Comparison of ENCODE assay signal across 27 cellular contexts in the genomic region with DNA sequence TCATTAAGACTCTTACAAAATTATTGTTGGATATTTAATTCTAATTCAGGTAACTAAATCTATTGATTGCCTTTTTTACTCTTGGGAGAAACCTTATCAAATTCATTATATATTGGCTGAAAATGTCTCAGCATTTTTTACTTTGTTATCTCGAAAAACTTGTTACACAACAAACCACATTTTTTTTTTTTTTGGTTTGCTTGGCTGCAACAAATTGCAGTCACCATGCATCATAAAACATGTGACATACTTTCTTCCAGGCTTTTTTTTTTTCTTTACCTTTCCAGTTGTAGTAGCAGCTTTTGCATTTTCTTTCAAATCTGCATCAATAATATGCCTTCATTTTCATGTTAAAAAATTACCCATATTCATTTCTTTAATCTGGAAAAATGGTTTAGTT.
"Had no signal": no experiment of that assay in that cellular context is flagged by ENCODE, and none has a peak within 500 bp of the region (broad histone marks: within the 10 kb centered on the region; RNA-seq: fewer than 3 reads in every experiment).

No MANE protein-coding gene starts in this region.

- DNase-seq: hypothalamus; islet precursor cell; left ventricle myocardium inferior; midbrain; mucosa of descending colon; naive thymus-derived CD4-positive, alpha-beta T cell; ovary; posterior cingulate gyrus; retina; right cardiac atrium; stimulated activated CD4-positive, alpha-beta T cell treated with anti-CD3 and anti-CD28 coated beads, Interleukin-12 subunit alpha, Interleukin-12 subunit beta, amount 100 ng/mL, for 4 hours; stimulated activated CD4-positive, alpha-beta T cell treated with anti-CD3 and anti-CD28 coated beads, Interleukin-15, amount 100 ng/mL, for 24 hours; stimulated activated CD4-positive, alpha-beta T cell treated with anti-CD3 and anti-CD28 coated beads, Interleukin-2, amount 100 ng/mL, for 24 hours; stimulated activated CD4-positive, alpha-beta T cell treated with anti-CD3 and anti-CD28 coated beads, Interleukin-4, amount 100 ng/mL, for 1 hour; stimulated activated naive B cell treated with anti-CD40 and anti-IgM and Interleukin-4, amounts not matched to agents 10 μg/mL and 1 μg/mL and 100 μg/mL, for 72 hours; stimulated activated naive CD8-positive, alpha-beta T cell treated with anti-CD3 and anti-CD28 coated beads, Interleukin-15, Interleukin-2, amounts not matched to agents 100 U/mL and 50 U/mL, for 24 hours; stomach; testis; thyroid gland; transverse colon; upper lobe of left lung had no signal

- H3K4me1 ChIP-seq: left ventricle myocardium inferior, prostate gland, stomach, thyroid gland, transverse colon, upper lobe of left lung had no signal

- FAIRE-seq: urothelium cell line had no signal

- ATAC-seq: mucosa of descending colon; naive thymus-derived CD4-positive, alpha-beta T cell; natural killer cell treated with Interleukin-12 subunit alpha and Interleukin-12 subunit beta and Interleukin-15 and Interleukin-18, amount 100 ng/mL, for 72 hours; right cardiac atrium; sciatic nerve; stimulated activated naive B cell treated with anti-CD40 and anti-IgM and Interleukin-4, amounts not matched to agents 10 μg/mL and 1 μg/mL and 100 μg/mL, for 72 hours; stimulated activated naive CD8-positive, alpha-beta T cell treated with anti-CD3 and anti-CD28 coated beads, Interleukin-15, Interleukin-2, amounts not matched to agents 100 U/mL and 50 U/mL, for 24 hours had no signal

- H3K27me3 ChIP-seq: ovary, stomach, testis, thyroid gland, transverse colon, upper lobe of left lung had no signal

- H3K36me3 ChIP-seq: left ventricle myocardium inferior, ovary, prostate gland, stomach, thyroid gland, transverse colon, upper lobe of left lung had no signal

- H3K27ac ChIP-seq: left ventricle myocardium inferior, ovary, prostate gland, skin epidermis, stomach, testis, thyroid gland, transverse colon, upper lobe of left lung had no signal

- H3K9me3 ChIP-seq: left ventricle myocardium inferior, mucosa of descending colon, ovary, prostate gland, stomach, testis, thyroid gland, transverse colon, upper lobe of left lung had no signal

- H3K4me3 ChIP-seq: left ventricle myocardium inferior, lung, mucosa of descending colon, ovary, prostate gland, skin epidermis, stomach, testis, thyroid gland, transverse colon, upper lobe of left lung had no signal
